ENCODE assay signal across 14 cellular contexts in the genomic region with DNA sequence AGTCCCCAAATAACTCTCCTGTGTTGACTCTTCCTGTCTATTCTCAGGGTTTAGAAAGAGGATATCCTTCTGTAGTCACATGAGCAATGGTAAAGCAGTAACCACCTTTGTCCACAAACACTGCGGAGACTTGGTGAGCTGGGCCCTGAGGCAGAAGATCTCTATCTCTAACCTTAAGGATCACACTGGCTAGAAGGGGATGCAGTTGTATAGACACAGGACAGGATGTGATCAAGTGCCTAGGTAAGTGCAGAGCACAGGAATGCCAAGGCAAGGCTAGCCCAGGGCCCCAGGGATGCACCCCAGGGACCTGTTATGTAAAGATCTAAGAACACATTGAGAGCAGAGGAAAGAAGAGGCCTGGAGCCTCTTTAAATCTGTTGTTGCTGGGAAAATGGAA.
"Had no signal": no experiment of that assay in that cellular context is flagged by ENCODE, and none has a peak within 500 bp of the region (broad histone marks: within the 10 kb centered on the region; RNA-seq: fewer than 3 reads in every experiment).

No MANE protein-coding gene starts in this region.

- H3K27me3 ChIP-seq: brain microvascular endothelial cell, gastrocnemius medialis had no signal

- ATAC-seq: naive thymus-derived CD8-positive, alpha-beta T cell; stimulated activated naive CD8-positive, alpha-beta T cell treated with anti-CD3 and anti-CD28 coated beads, Interleukin-15, Interleukin-2, amounts not matched to agents 100 U/mL and 50 U/mL, for 24 hours had no signal

- H3K36me3 Mint-ChIP-seq: activated CD4-positive, alpha-beta memory T cell treated with anti-CD3 and anti-CD28 coated beads for 36 hours; activated naive CD8-positive, alpha-beta T cell; naive thymus-derived CD8-positive, alpha-beta T cell had no signal

- H3K4me1 Mint-ChIP-seq: naive thymus-derived CD8-positive, alpha-beta T cell had no signal

- H3K27me3 Mint-ChIP-seq: activated CD4-positive, alpha-beta memory T cell treated with anti-CD3 and anti-CD28 coated beads for 36 hours; activated naive CD8-positive, alpha-beta T cell; naive thymus-derived CD8-positive, alpha-beta T cell had no signal

- H3K4me3 Mint-ChIP-seq: activated CD4-positive, alpha-beta memory T cell treated with anti-CD3 and anti-CD28 coated beads for 36 hours; activated naive CD8-positive, alpha-beta T cell; naive thymus-derived CD8-positive, alpha-beta T cell; T-helper 2 cell treated with Interferon-gamma antibody and Interleukin-4, amounts not matched to agents 5 μg/mL and 100 μg/mL, for 36 hours had no signal

- H3K4me1 ChIP-seq: gastrocnemius medialis had no signal

- H3K36me3 ChIP-seq: brain microvascular endothelial cell, gastrocnemius medialis, thoracic aorta had no signal

- H3K4me3 ChIP-seq: gastrocnemius medialis, lung had no signal

- DNase-seq: activated CD4-positive, alpha-beta memory T cell treated with anti-CD3 and anti-CD28 coated beads for 36 hours; activated CD4-positive, CD25-positive, alpha-beta regulatory T cell treated with anti-CD3 and anti-CD28 coated beads, Interleukin-2, amount 50 U/mL, for 72 hours; activated gamma-delta T cell; activated T-cell treated with anti-CD3 and anti-CD28 coated beads, Interleukin-2, amount 50 U/mL, for 48 hours; amygdala; brain microvascular endothelial cell; gastrocnemius medialis; naive thymus-derived CD8-positive, alpha-beta T cell; stimulated activated CD4-positive, alpha-beta T cell treated with anti-CD3 and anti-CD28 coated beads, Interleukin-2, amount 100 ng/mL, for 48 hours; stimulated activated naive CD8-positive, alpha-beta T cell treated with anti-CD3 and anti-CD28 coated beads, Interleukin-15, Interleukin-2, amounts not matched to agents 100 U/mL and 50 U/mL, for 24 hours had no signal

- H3K27ac ChIP-seq: brain microvascular endothelial cell, thoracic aorta had no signal

- H3K9me3 ChIP-seq: gastrocnemius medialis, thoracic aorta had no signal

- H3K27ac Mint-ChIP-seq: activated CD4-positive, alpha-beta memory T cell treated with anti-CD3 and anti-CD28 coated beads for 36 hours; activated naive CD8-positive, alpha-beta T cell; naive thymus-derived CD8-positive, alpha-beta T cell; T-helper 2 cell treated with Interferon-gamma antibody and Interleukin-4, amounts not matched to agents 5 μg/mL and 100 μg/mL, for 36 hours had no signal
